Comparison of ENCODE assay signal across 8 cellular contexts in genomic region chr12:122064034-122064777, GRCh38. TPM values are rescaled to one million over a fixed set of nuclear protein-coding genes. Genes with fewer than 3 reads are reported as not detected.
DNase-seq lines count a peak whose midpoint lies in the region; ATAC-seq and TF ChIP-seq lines count a peak whose summit lies in the region.

No MANE protein-coding gene starts in this region.

- ATAC-seq in psoas muscle (peak; percentile 95 to 98 (median 98)), HG03469 (IDR thresholded peaks at IDR 0.05; ENCODE audit: unreplicated experiment) (no peak)

- H3K4me1 ChIP-seq in Peyer's patch (peaks cover 0 to 56% (median 17%) of the 10 kb centered on the region in 4 donors), psoas muscle (peaks cover 19% of the 10 kb centered on the region)

- peak in 5 of 6 experiments; percentile 15 to 43 (median 36) for TF ChIP-seq CTCF in Peyer's patch (IDR thresholded peaks at IDR 0.05)
- peak; percentile 40 for TF ChIP-seq CTCF in psoas muscle (IDR thresholded peaks at IDR 0.05)

- 53 to 61% (median 59%) methylated on average over 14 of the region's 14 CpGs for WGBS in psoas muscle, 3 donors

- peak overlapping the region in 1 of 4 donors; percentile 22 for H3K4me3 ChIP-seq in Peyer's patch
- peak overlapping the region; percentile 41 for H3K4me3 ChIP-seq in psoas muscle

- intact Hi-C loops in psoas muscle (cut with DNase I): no loop called here

- H3K36me3 ChIP-seq in Peyer's patch (no peaks in the 10 kb centered on the region), psoas muscle (ENCODE audit: insufficient read depth in 1 of 2, low read depth in 1 of 2) (peaks cover 0 to 11% of the 10 kb centered on the region in 2 donors)

- no peaks in the 10 kb centered on the region for H3K27me3 ChIP-seq in Peyer's patch
- H3K27me3 ChIP-seq in psoas muscle (ENCODE audit: insufficient read depth in 3 of 3, low read length in 2 of 3): no peaks in the 10 kb centered on the region

- peak overlapping the region; percentile 66 to 87 (median 76) for H3K27ac ChIP-seq in Peyer's patch
- H3K27ac ChIP-seq in psoas muscle: peak overlapping the region; percentile 70

- peak; percentile 63 to 66 for DNase-seq in NCI-H2081 (lab: John Stamatoyannopoulos, UW)
- DNase-seq in NCI-H2081 treated with DMSO at 0.1 percent for 48 hours (lab: John Stamatoyannopoulos, UW): no peak
- peak; percentile 98 to 99 for DNase-seq in Kasumi-1 (lab: John Stamatoyannopoulos, UW)
- peak; percentile 77 to 90 (median 78) for DNase-seq in Peyer's patch
- peak; percentile 73 for DNase-seq in astrocyte of the hippocampus (ENCODE audit: low read depth, low spot score)
- peak; percentile 62 to 79 for DNase-seq in hippocampal formation (lab: John Stamatoyannopoulos, UW)
- DNase-seq in psoas muscle: peak; percentile 88 to 95

- no peaks in the 10 kb centered on the region for H3K9me3 ChIP-seq in Peyer's patch
- H3K9me3 ChIP-seq in psoas muscle: no peaks in the 10 kb centered on the region

- TF ChIP-seq POLR2A in Peyer's patch (IDR thresholded peaks at IDR 0.05): no peak

RNA-seq across cellular contexts. Expression of gene MLXIP, which starts 14.3 kb away (rescaled TPM):
- 100 to 1,000 TPM in 2 of 4 donors, 10 to 100 TPM in 2; 41.5 to 157 (median 98.3) TPM for total RNA-seq in Peyer's patch
- 100 to 1,000 TPM; 114 to 184 (median 137) TPM for total RNA-seq in psoas muscle
- 100 to 1,000 TPM in 1 of 3 donors, 10 to 100 TPM in 2; 50.9 to 114 (median 55.0) TPM for polyA plus RNA-seq in psoas muscle

RNA-seq across cellular contexts. Expression of gene BCL7A, which starts 42.5 kb away (rescaled TPM):
- total RNA-seq in Peyer's patch (10 to 100 TPM in 1 of 4 donors, 1 to 10 TPM in 3; 3.3 to 23.9 (median 4.4) TPM), psoas muscle (10 to 100 TPM; 11.3 to 14.3 (median 12.5) TPM)
- 1 to 10 TPM; 3.6 to 8.1 (median 6.5) TPM for polyA plus RNA-seq in psoas muscle
